20 cellular contexts compared by ENCODE assay signal in genomic region chr3:139095803-139096466, GRCh38. TPM values are rescaled to one million over a fixed set of nuclear protein-coding genes. Genes with fewer than 3 reads are reported as not detected.
DNase-seq lines count a peak whose midpoint lies in the region; ATAC-seq and TF ChIP-seq lines count a peak whose summit lies in the region.
"Had no signal": no experiment of that assay in that cellular context is flagged by ENCODE, and none has a peak within 500 bp of the region (broad histone marks: within the 10 kb centered on the region; RNA-seq: fewer than 3 reads in every experiment).

No MANE protein-coding gene starts in this region.

- H3K27me3 Mint-ChIP-seq in H9 (ENCODE audit: low read depth) = peaks cover 23% of the 10 kb centered on the region

- no peak overlapping the region for H3T11ph ChIP-seq in H9 (ENCODE audit: low read length)

- H2BK15ac ChIP-seq in H9 (ENCODE audit: low read depth, low read length) (no peak overlapping the region), neuronal stem cell (ENCODE audit: low read length) (no peak overlapping the region)

- H3K14ac ChIP-seq in H9 (ENCODE audit: insufficient read depth, low read length) (0 out of 2 replicates have a peak overlapping the region, but pooled peaks have one; percentile 42), neuronal stem cell (ENCODE audit: low read length) (no peak overlapping the region)

- no peaks in the 10 kb centered on the region for H3K27me3 ChIP-seq in H9 (ENCODE audit: insufficient read depth, low read length)
- H3K27me3 ChIP-seq in neuronal stem cell (ENCODE audit: control insufficient read depth in 3 of 3, insufficient read depth in 3 of 3, low read depth in 1 of 3, low read length in 3 of 3) = no peaks in the 10 kb centered on the region

- no peak overlapping the region for H2BK12ac ChIP-seq in H9 (ENCODE audit: insufficient read length, low read depth, low read length)
- H2BK12ac ChIP-seq in neuronal stem cell (ENCODE audit: low read length) = no peak overlapping the region

- no peak overlapping the region for H2AFZ ChIP-seq in H9 (ENCODE audit: low read length)
- H2AFZ ChIP-seq in neuronal stem cell (ENCODE audit: low read length) = no peak overlapping the region

- H3K36me3 Mint-ChIP-seq in H9 (ENCODE audit: insufficient read depth in 1 of 3, low read depth in 3 of 3) = peaks cover 0 to 5% (median 0%) of the 10 kb centered on the region in 3 experiments; a peak in 1 of 7 replicates
- H3K36me3 Mint-ChIP-seq: CD4-positive, alpha-beta memory T cell had no signal

- H4K5ac ChIP-seq in H9 (ENCODE audit: insufficient read length, low read depth, low read length) = no peak overlapping the region

- H3K4me2 ChIP-seq in H9 (ENCODE audit: insufficient read depth, insufficient read length, low read length) = no peak overlapping the region
- H3K4me2 ChIP-seq in neuronal stem cell (ENCODE audit: insufficient read depth, low read length, poor library complexity, severe bottlenecking) = no peak overlapping the region

- no peaks in the 10 kb centered on the region for H3K79me2 ChIP-seq in H9 (ENCODE audit: insufficient read depth, low read length)

- H3K56ac ChIP-seq in H9 (ENCODE audit: insufficient read length, low read depth, low read length) = no peak overlapping the region

- H4K20me1 ChIP-seq in H9 (ENCODE audit: control insufficient read depth, insufficient read depth, insufficient read length) = no peaks in the 10 kb centered on the region

- H3K4ac ChIP-seq in H9 (ENCODE audit: low read depth, low read length) (no peak overlapping the region), neuronal stem cell (ENCODE audit: low read length) (no peak overlapping the region)

- no peak overlapping the region for H3K27ac ChIP-seq in H9 (ENCODE audit: insufficient read length, low read depth, low read length)
- no peak overlapping the region for H3K27ac ChIP-seq in coronary artery
- H3K27ac ChIP-seq in neuronal stem cell (replicated peaks; ENCODE audit: low read length) = no peak overlapping the region

- H3K4me1 Mint-ChIP-seq in H9 = 0 out of 4 replicates have a peak, but pooled peaks cover 0 to 2% of the 10 kb centered on the region in 2 experiments
- H3K4me1 Mint-ChIP-seq: CD4-positive, alpha-beta memory T cell had no signal

- ATAC-seq in HG03469 (IDR thresholded peaks at IDR 0.05; ENCODE audit: unreplicated experiment) = no peak
- ATAC-seq: HCT116 had no signal

- H3K9me3 ChIP-seq in H9 (ENCODE audit: control insufficient read depth, low read depth, low read length) (peaks cover 5% of the 10 kb centered on the region), neuronal stem cell (replicated peaks in 1 of 2; ENCODE audit: control insufficient read depth in 2 of 2, insufficient read depth in 1 of 2, low read depth in 1 of 2, low read length in 2 of 2) (peaks cover 0 to 2% of the 10 kb centered on the region in 2 donors)

- no peaks in the 10 kb centered on the region for H3K23me2 ChIP-seq in H9 (ENCODE audit: insufficient read length, low read depth, low read length, poor library complexity, severe bottlenecking)

- H3K9me3 Mint-ChIP-seq in H9 = peaks cover 11 to 14% of the 10 kb centered on the region in 2 experiments

- H2BK120ac ChIP-seq in H9 (ENCODE audit: low read depth, low read length, poor library complexity, severe bottlenecking) (no peak overlapping the region), neuronal stem cell (ENCODE audit: low read depth, low read length) (no peak overlapping the region)

- H4K91ac ChIP-seq in H9 (ENCODE audit: insufficient read length, low read depth, low read length) (no peak overlapping the region), neuronal stem cell (ENCODE audit: low read depth, low read length, poor library complexity) (no peak overlapping the region)

- H3K4me3 Mint-ChIP-seq in H9 = no peak overlapping the region
- H3K4me3 Mint-ChIP-seq: CD4-positive, alpha-beta memory T cell had no signal

- H2BK20ac ChIP-seq in H9 (ENCODE audit: low read depth, low read length, poor library complexity, severe bottlenecking) = no peak overlapping the region

- H3K4me1 ChIP-seq in H9 (ENCODE audit: insufficient read depth, low read length) (no peaks in the 10 kb centered on the region), neuronal stem cell (ENCODE audit: control insufficient read depth in 2 of 2, insufficient read depth in 1 of 2, low read depth in 1 of 2, low read length in 2 of 2) (no peaks in the 10 kb centered on the region)

- WGBS in H9 (ENCODE audit: extremely low coverage, insufficient read length, low lambda C conversion rate) = no CpG with 5 or more reads among the region's 4 CpGs
- no CpG with 5 or more reads among the region's 4 CpGs for WGBS in neuronal stem cell (ENCODE audit: extremely low coverage in 2 of 2, insufficient read length in 2 of 2, insufficient replicate concordance in 1 of 2), 2 donors

- TF ChIP-seq CTCF in H9 (conservative IDR thresholded peaks at IDR 0.05) (no peak), coronary artery (IDR thresholded peaks at IDR 0.05) (no peak)

- DNase-seq in H9 (no peak), coronary artery (ENCODE audit: low spot score) (peak; percentile 50), neuronal stem cell (ENCODE audit: low spot score) (no peak), HK-2 (ENCODE audit: unreplicated experiment) (no peak), NCI-H1105 (lab: John Stamatoyannopoulos, UW) (no peak)
- DNase-seq: C1 segment of cervical spinal cord; Calu3; CD4-positive, alpha-beta memory T cell; COR-L47; DMS53; DMS79 treated with DMSO at 0.1 percent for 48 hours; GF-D8; GOT3 had no signal

- H3K23ac ChIP-seq in H9 (ENCODE audit: insufficient read length, low read depth, low read length) (no peak overlapping the region), neuronal stem cell (ENCODE audit: low read depth, low read length, poor library complexity) (no peak overlapping the region)

- no peak overlapping the region for H3K18ac ChIP-seq in H9 (ENCODE audit: insufficient read length, low read depth, low read length)
- peak overlapping the region; percentile 29 for H3K18ac ChIP-seq in neuronal stem cell (ENCODE audit: low read length)

- H4K8ac ChIP-seq in H9 (replicated peaks; ENCODE audit: insufficient read length, low read depth, low read length) = no peak overlapping the region
- H4K8ac ChIP-seq in neuronal stem cell (ENCODE audit: low read depth, low read length) = no peak overlapping the region

- no peaks in the 10 kb centered on the region for H3K36me3 ChIP-seq in neuronal stem cell (replicated peaks in 1 of 2; ENCODE audit: control insufficient read depth in 2 of 2, insufficient read depth in 2 of 2, low read length in 2 of 2)

- H2AK5ac ChIP-seq in H9 (ENCODE audit: insufficient read length, low read length) = no peak overlapping the region
- H2AK5ac ChIP-seq in neuronal stem cell (ENCODE audit: low read depth, low read length) = no peak overlapping the region

- no peak overlapping the region for H2BK5ac ChIP-seq in H9 (ENCODE audit: insufficient read length, low read length)
- no peak overlapping the region for H2BK5ac ChIP-seq in neuronal stem cell (ENCODE audit: low read length)

- no peaks in the 10 kb centered on the region for H3K79me1 ChIP-seq in H9 (ENCODE audit: insufficient read depth, low read depth, low read length, poor library complexity, severe bottlenecking)
- H3K79me1 ChIP-seq in neuronal stem cell (ENCODE audit: low read depth, low read length) = no peaks in the 10 kb centered on the region

- peak overlapping the region in 1 of 3 experiments; percentile 70; a peak in 1 of 7 replicates for H3K27ac Mint-ChIP-seq in H9
- H3K27ac Mint-ChIP-seq: CD4-positive, alpha-beta memory T cell had no signal

- H3K4me3 ChIP-seq in coronary artery (no peak overlapping the region), neuronal stem cell (ENCODE audit: low read length in 2 of 2) (no peak overlapping the region)

- no peak overlapping the region for H3K9ac ChIP-seq in H9 (ENCODE audit: extremely low read depth, insufficient read length, low read length)
- H3K9ac ChIP-seq in neuronal stem cell (ENCODE audit: low read depth, low read length, poor library complexity) = no peak overlapping the region

RNA-seq across cellular contexts. Expression of gene PRR23C, which starts 51.2 kb away (rescaled TPM):
- total RNA-seq in H9 (2021) = not detected in 2 replicates
- not detected for polyA plus RNA-seq in neuronal stem cell (2013, experiment 1 of 2)
- polyA plus RNA-seq in neuronal stem cell (2013, experiment 2 of 2) = not detected
- total RNA-seq: A172; A673; Calu3; CD4-positive, alpha-beta memory T cell; Daoy; G401 had no signal
- polyA plus RNA-seq: BJ; CD4-positive, alpha-beta memory T cell had no signal
